ENCODE assay signal across 10 cellular contexts in genomic region chr20:23636908-23637281, GRCh38. TPM values are rescaled to one million over a fixed set of nuclear protein-coding genes. Genes with fewer than 3 reads are reported as not detected.
DNase-seq lines count a peak whose midpoint lies in the region; ATAC-seq and TF ChIP-seq lines count a peak whose summit lies in the region.
"Had no signal": no experiment of that assay in that cellular context is flagged by ENCODE, and none has a peak within 500 bp of the region (broad histone marks: within the 10 kb centered on the region; RNA-seq: fewer than 3 reads in every experiment).

No MANE protein-coding gene starts in this region.

- peak overlapping the region; percentile 61 for H3K4me3 ChIP-seq in GM12865 (ENCODE audit: low read depth, low read length)
- H3K4me3 ChIP-seq in WI38 (ENCODE audit: low read depth, low read length): peak overlapping the region; percentile 87
- H3K4me3 ChIP-seq in right cardiac atrium (ENCODE audit: low read length): peak overlapping the region; percentile 76
- peak overlapping the region; percentile 70 to 98 (median 83) for H3K4me3 ChIP-seq in gastrocnemius medialis

- no peaks in the 10 kb centered on the region for H3K27me3 ChIP-seq in right cardiac atrium (ENCODE audit: control insufficient read depth, insufficient read depth)
- no peaks in the 10 kb centered on the region for H3K27me3 ChIP-seq in gastrocnemius medialis

- H3K4me1 ChIP-seq in right cardiac atrium (ENCODE audit: control insufficient read depth, insufficient read depth, low read length) (peaks cover 6% of the 10 kb centered on the region), gastrocnemius medialis (peaks cover 53 to 67% of the 10 kb centered on the region in 2 donors)

- DNase-seq in GM12865 (ENCODE audit: low read depth): no peak
- DNase-seq in right cardiac atrium: no peak
- no peak for DNase-seq in gastrocnemius medialis
- DNase-seq in OCI-M2 (lab: John Stamatoyannopoulos, UW; ENCODE audit: unreplicated experiment): no peak
- DNase-seq in HK-2 (ENCODE audit: unreplicated experiment): no peak
- DNase-seq: NCI-H1436 treated with DMSO at 0.1 percent for 48 hours; stimulated activated CD4-positive, alpha-beta T cell treated with anti-CD3 and anti-CD28 coated beads, Interleukin-15, amount 100 ng/mL, for 24 hours had no signal

- intact Hi-C loops in right cardiac atrium (cut with DNase I): no loop called here
- intact Hi-C loops in gastrocnemius medialis (cut with DNase I; ENCODE audit: low total_unique reads): loop anchor here (2.0 to 10.0 kb wide), 3 partner anchors 212 to 1415 kb away; partner anchors contain the start of gene NAPB

- TF ChIP-seq POLR2A in gastrocnemius medialis (IDR thresholded peaks at IDR 0.05): no peak

- TF ChIP-seq CTCF in GM12865 (IDR thresholded peaks at IDR 0.05; ENCODE audit: insufficient read depth, low read depth, low read length, missing control alignments): no peak
- no peak for TF ChIP-seq CTCF in WI38 (IDR thresholded peaks at IDR 0.05; ENCODE audit: low read depth, low read length)
- TF ChIP-seq CTCF in gastrocnemius medialis (IDR thresholded peaks at IDR 0.05 in 4 of 5, conservative IDR thresholded peaks at IDR 0.05 in 1 of 5): no peak

- in situ Hi-C loops in gastrocnemius medialis (cut with MboI; ENCODE audit: low sequenced_read_pairs in 4 of 4): loop anchor here (10.0 to 25.0 kb wide), 4 partner anchors 272 to 1425 kb away; partner anchors contain the start of genes ACSS1 (in 2 of the 4), GZF1 (in 2 of the 4) and APMAP (in 1 of the 4)

- no peaks in the 10 kb centered on the region for H3K9me3 ChIP-seq in right cardiac atrium (ENCODE audit: control insufficient read depth, low read length)
- no peaks in the 10 kb centered on the region for H3K9me3 ChIP-seq in gastrocnemius medialis

- no peak for ATAC-seq in right cardiac atrium
- ATAC-seq in gastrocnemius medialis: no peak
- ATAC-seq in HG03159 (IDR thresholded peaks at IDR 0.05; ENCODE audit: unreplicated experiment): no peak
- no peak for ATAC-seq in HG03354 (IDR thresholded peaks at IDR 0.05; ENCODE audit: poor library complexity, severe bottlenecking, unreplicated experiment)

- 32% methylated on average over 4 of the region's 4 CpGs for WGBS in right cardiac atrium

- H3K36me3 ChIP-seq in gastrocnemius medialis: peaks cover 0 to 14% of the 10 kb centered on the region in 2 donors

- peak overlapping the region; percentile 98 for H3K27ac ChIP-seq in right cardiac atrium (ENCODE audit: low read length)
- H3K27ac ChIP-seq in gastrocnemius medialis: peak overlapping the region; percentile 96 to 100 (median 96)

RNA-seq across cellular contexts. Expression of gene CST3, which starts 0.9 kb away (rescaled TPM):
- 1,000 to 10,000 TPM in 1 of 4 donors, 100 to 1,000 TPM in 3; 785 to 1,029 (median 931) TPM for total RNA-seq in right cardiac atrium
- 1,076 TPM for polyA plus RNA-seq in right cardiac atrium
- 1,000 to 10,000 TPM in 1 of 4 donors, 100 to 1,000 TPM in 3; 461 to 1,821 (median 697) TPM for total RNA-seq in gastrocnemius medialis

RNA-seq across cellular contexts. Expression of gene CST9, which starts 31.2 kb away (rescaled TPM):
- not detected for total RNA-seq in right cardiac atrium
- polyA plus RNA-seq in right cardiac atrium: not detected
- not detected for total RNA-seq in gastrocnemius medialis

RNA-seq across cellular contexts. Expression of gene CST4, which starts 51.9 kb away (rescaled TPM):
- total RNA-seq in right cardiac atrium (not detected), gastrocnemius medialis (not detected)
- not detected for polyA plus RNA-seq in right cardiac atrium
